Comparison of ENCODE assay signal across 15 cellular contexts in the genomic region with DNA sequence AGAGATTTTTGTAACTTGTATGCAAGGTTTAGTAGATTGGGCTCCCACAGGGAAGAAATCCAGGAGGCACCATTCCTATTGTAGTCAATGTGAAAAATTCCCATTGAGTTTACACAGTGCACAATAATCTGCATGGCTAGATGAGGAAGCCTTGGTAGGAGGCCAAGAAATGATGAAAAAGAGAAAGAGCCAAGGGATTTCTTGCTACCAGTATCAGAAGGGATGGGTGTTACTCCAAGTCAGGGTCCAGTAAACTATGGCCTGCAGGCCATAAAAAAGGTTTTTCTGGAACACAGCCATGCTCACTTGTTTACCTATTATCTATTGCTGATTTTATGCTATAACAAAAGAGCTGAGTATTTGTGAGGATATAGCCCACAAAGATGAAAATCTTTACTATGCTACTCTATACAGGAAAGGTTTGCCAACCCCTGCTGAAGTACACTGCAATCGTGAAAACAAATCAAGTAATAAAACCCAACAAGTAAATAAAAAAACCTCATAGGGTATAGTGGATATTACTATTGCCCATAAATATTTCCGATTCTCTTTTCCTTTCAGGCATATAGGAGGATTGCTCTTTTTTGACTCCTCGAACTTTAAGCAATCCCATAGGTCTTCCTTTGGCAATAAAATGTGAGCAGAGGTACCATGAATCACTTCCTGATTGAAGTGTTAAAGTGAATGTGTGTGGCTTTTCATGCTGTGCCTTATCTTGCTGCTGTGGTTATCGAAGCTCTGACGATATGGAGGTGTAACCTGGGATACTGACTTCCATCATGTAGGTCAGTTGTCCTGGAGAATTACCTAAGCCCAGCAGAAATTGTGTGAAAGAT.
DNase-seq lines count a peak whose midpoint lies in the region; ATAC-seq and TF ChIP-seq lines count a peak whose summit lies in the region.
"Had no signal": no experiment of that assay in that cellular context is flagged by ENCODE, and none has a peak within 500 bp of the region (broad histone marks: within the 10 kb centered on the region; RNA-seq: fewer than 3 reads in every experiment).

No MANE protein-coding gene starts in this region.

- H3K4me3 ChIP-seq in RWPE2 (ENCODE audit: severe bottlenecking) (no peak overlapping the region), foreskin fibroblast (ENCODE audit: low read depth in 1 of 2, low read length in 2 of 2) (no peak overlapping the region), psoas muscle (no peak overlapping the region)
- H3K4me3 ChIP-seq: hepatocyte, K562, ovary had no signal

- H3K4me3 Mint-ChIP-seq in activated CD4-positive, alpha-beta T cell treated with anti-CD3 and anti-CD28 coated beads, Interleukin-2, amount 10 ng/mL, durations not matched to agents 24 days and 14 days, result no peak overlapping the region
- H3K4me3 Mint-ChIP-seq in activated T-cell treated with anti-CD3 and anti-CD28 coated beads, Interleukin-2, amount 50 U/mL, for 72 hours, result no peak overlapping the region
- no peak overlapping the region for H3K4me3 Mint-ChIP-seq in CD14-positive monocyte
- H3K4me3 Mint-ChIP-seq: memory B cell had no signal

- DNase-seq in COR-L47 (lab: John Stamatoyannopoulos, UW), result peak; percentile 65
- peak; percentile 68 for DNase-seq in LoVo (ENCODE audit: low spot score)
- no peak for DNase-seq in RWPE2 (ENCODE audit: low spot score)
- DNase-seq in foreskin fibroblast, result peak; percentile 20 to 37
- DNase-seq in psoas muscle, result no peak
- DNase-seq in activated CD4-positive, alpha-beta T cell treated with anti-CD3 and anti-CD28 coated beads, Interleukin-2, amount 10 ng/mL, durations not matched to agents 24 days and 14 days, result no peak
- no peak for DNase-seq in activated T-cell treated with anti-CD3 and anti-CD28 coated beads, Interleukin-2, amount 50 U/mL, for 72 hours
- no peak for DNase-seq in CD14-positive monocyte (ENCODE audit: low spot score)
- DNase-seq: amniotic stem cell, DND-41, NCI-H2171 treated with DMSO at 0.1 percent for 48 hours, ovary had no signal

- intact Hi-C loops in psoas muscle (cut with DNase I) (no loop called here), CD14-positive monocyte (cut with micrococcal nuclease) (loop anchor here in 1 of 2 donors (10.0 kb wide), 1 partner anchor 55 kb away; no protein-coding TSS in a partner anchor)
- intact Hi-C loops in activated CD4-positive, alpha-beta T cell treated with anti-CD3 and anti-CD28 coated beads, Interleukin-2, amount 10 ng/mL, durations not matched to agents 24 days and 14 days (cut with micrococcal nuclease), result no loop called here

- H3K27ac ChIP-seq in RWPE2 (ENCODE audit: poor library complexity, severe bottlenecking) (peak overlapping the region; percentile 3), psoas muscle (no peak overlapping the region)
- H3K27ac ChIP-seq: hepatocyte, ovary had no signal

- H3K36me3 Mint-ChIP-seq in activated CD4-positive, alpha-beta T cell treated with anti-CD3 and anti-CD28 coated beads, Interleukin-2, amount 10 ng/mL, durations not matched to agents 24 days and 14 days (ENCODE audit: low read depth), result no peaks in the 10 kb centered on the region
- peaks cover 0 to 2% of the 10 kb centered on the region in 2 donors for H3K36me3 Mint-ChIP-seq in activated T-cell treated with anti-CD3 and anti-CD28 coated beads, Interleukin-2, amount 50 U/mL, for 72 hours (ENCODE audit: insufficient read depth in 2 of 2)
- H3K36me3 Mint-ChIP-seq in CD14-positive monocyte, result no peaks in the 10 kb centered on the region
- H3K36me3 Mint-ChIP-seq: memory B cell had no signal

- H3K36me3 ChIP-seq in RWPE2 (ENCODE audit: low read depth) (no peaks in the 10 kb centered on the region), psoas muscle (ENCODE audit: insufficient read depth in 1 of 2, low read depth in 1 of 2) (no peaks in the 10 kb centered on the region)
- H3K36me3 ChIP-seq: ovary had no signal

- no peaks in the 10 kb centered on the region for H3K27me3 Mint-ChIP-seq in activated CD4-positive, alpha-beta T cell treated with anti-CD3 and anti-CD28 coated beads, Interleukin-2, amount 10 ng/mL, durations not matched to agents 24 days and 14 days
- no peaks in the 10 kb centered on the region for H3K27me3 Mint-ChIP-seq in activated T-cell treated with anti-CD3 and anti-CD28 coated beads, Interleukin-2, amount 50 U/mL, for 72 hours (ENCODE audit: low read depth)
- H3K27me3 Mint-ChIP-seq in CD14-positive monocyte (ENCODE audit: low read depth in 3 of 3), result no peaks in the 10 kb centered on the region
- H3K27me3 Mint-ChIP-seq: memory B cell had no signal

- no peak for TF ChIP-seq CTCF in RWPE2 (IDR thresholded peaks at IDR 0.05; ENCODE audit: poor library complexity, severe bottlenecking)
- no peak for TF ChIP-seq CTCF in foreskin fibroblast (IDR thresholded peaks at IDR 0.05; ENCODE audit: low read depth, low read length)
- no peak for TF ChIP-seq CTCF in psoas muscle (IDR thresholded peaks at IDR 0.05)
- TF ChIP-seq CTCF in CD14-positive monocyte (IDR thresholded peaks at IDR 0.05), result no peak

- H3K4me1 Mint-ChIP-seq in activated CD4-positive, alpha-beta T cell treated with anti-CD3 and anti-CD28 coated beads, Interleukin-2, amount 10 ng/mL, durations not matched to agents 24 days and 14 days, result no peaks in the 10 kb centered on the region
- no peaks in the 10 kb centered on the region for H3K4me1 Mint-ChIP-seq in activated T-cell treated with anti-CD3 and anti-CD28 coated beads, Interleukin-2, amount 50 U/mL, for 72 hours (ENCODE audit: low read depth)
- H3K4me1 Mint-ChIP-seq in CD14-positive monocyte, result no peaks in the 10 kb centered on the region
- H3K4me1 Mint-ChIP-seq: memory B cell had no signal

- H3K4me1 ChIP-seq in RWPE2 (ENCODE audit: insufficient read depth, poor library complexity, severe bottlenecking) (no peaks in the 10 kb centered on the region), psoas muscle (no peaks in the 10 kb centered on the region)

- H3K9me3 ChIP-seq in RWPE2 (ENCODE audit: severe bottlenecking) (no peaks in the 10 kb centered on the region), psoas muscle (no peaks in the 10 kb centered on the region)
- H3K9me3 ChIP-seq: ovary had no signal

- WGBS in psoas muscle, 3 donors, result 48 to 52% (median 51%) methylated on average over 5 of the region's 5 CpGs

- H3K27ac Mint-ChIP-seq in activated CD4-positive, alpha-beta T cell treated with anti-CD3 and anti-CD28 coated beads, Interleukin-2, amount 10 ng/mL, durations not matched to agents 24 days and 14 days, result no peak overlapping the region
- H3K27ac Mint-ChIP-seq in activated T-cell treated with anti-CD3 and anti-CD28 coated beads, Interleukin-2, amount 50 U/mL, for 72 hours, result no peak overlapping the region
- no peak overlapping the region for H3K27ac Mint-ChIP-seq in CD14-positive monocyte
- H3K27ac Mint-ChIP-seq: memory B cell had no signal

- no peaks in the 10 kb centered on the region for H3K9me3 Mint-ChIP-seq in activated CD4-positive, alpha-beta T cell treated with anti-CD3 and anti-CD28 coated beads, Interleukin-2, amount 10 ng/mL, durations not matched to agents 24 days and 14 days
- peaks cover 0 to 2% of the 10 kb centered on the region in 2 donors for H3K9me3 Mint-ChIP-seq in activated T-cell treated with anti-CD3 and anti-CD28 coated beads, Interleukin-2, amount 50 U/mL, for 72 hours
- H3K9me3 Mint-ChIP-seq in CD14-positive monocyte, result peaks cover 0 to 3% (median 0%) of the 10 kb centered on the region in 7 donors
- H3K9me3 Mint-ChIP-seq: memory B cell had no signal

- H3K27me3 ChIP-seq in RWPE2 (ENCODE audit: insufficient read depth, poor library complexity, severe bottlenecking) (no peaks in the 10 kb centered on the region), psoas muscle (ENCODE audit: insufficient read depth in 3 of 3, low read length in 2 of 3) (no peaks in the 10 kb centered on the region)
- H3K27me3 ChIP-seq: hepatocyte, ovary had no signal

- ATAC-seq in RWPE2 (ENCODE audit: low read depth) (peak; percentile 72), psoas muscle (no peak)
- no peak for ATAC-seq in activated T-cell treated with anti-CD3 and anti-CD28 coated beads, Interleukin-2, amount 50 U/mL, for 72 hours (replicated peaks in 1 of 2)
- ATAC-seq: K562 had no signal

Comparison
In these comparisons a context has a peak if more than half of its experiments do, and no peak if none do; other contexts are left out.
1. DNase-seq: peak in COR-L47 (single experiment), LoVo (single experiment) and foreskin fibroblast (2 of 2); none in RWPE2 (single experiment), psoas muscle (0 of 2), activated CD4-positive, alpha-beta T cell treated with anti-CD3 and anti-CD28 coated beads, Interleukin-2, amount 10 ng/mL, durations not matched to agents 24 days and 14 days (single experiment), activated T-cell treated with anti-CD3 and anti-CD28 coated beads, Interleukin-2, amount 50 U/mL, for 72 hours (0 of 2) and CD14-positive monocyte (single experiment).